Comparison of ENCODE assay signal across 24 cellular contexts in the genomic region with DNA sequence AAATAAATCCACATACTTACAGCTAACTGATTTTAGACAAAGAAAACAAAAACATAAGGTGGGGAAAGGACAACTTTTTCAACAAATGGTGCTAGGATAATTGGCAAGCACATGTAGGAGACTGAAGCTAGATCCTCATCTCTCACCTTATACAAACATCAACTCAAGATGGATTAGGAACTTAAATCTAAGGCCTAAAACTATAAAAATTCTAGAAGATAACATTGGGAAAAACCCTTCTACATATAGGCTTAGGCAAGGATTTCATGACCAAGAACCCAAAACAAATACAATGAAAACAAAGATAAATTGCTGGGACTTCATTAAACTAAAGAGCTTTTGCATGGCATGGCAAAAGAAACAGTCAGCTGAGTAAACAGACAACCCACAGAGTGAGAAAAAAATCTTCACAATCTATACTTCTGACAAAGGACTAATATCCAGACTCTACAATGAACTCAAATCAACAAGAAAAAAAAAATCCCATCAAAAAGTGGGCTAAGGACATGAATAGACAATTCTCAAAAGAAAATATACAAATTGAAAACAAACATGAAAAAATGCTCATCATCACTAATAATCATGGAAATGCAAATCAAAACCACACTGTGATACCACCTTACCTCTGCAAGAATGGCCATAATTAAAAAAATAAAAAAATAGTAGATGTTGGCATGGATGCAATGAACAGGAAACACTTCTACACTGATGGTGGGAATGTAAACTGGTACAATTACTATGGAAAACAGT. TPM values are rescaled to one million over a fixed set of nuclear protein-coding genes. Genes with fewer than 3 reads are reported as not detected.
"Had no signal": no experiment of that assay in that cellular context is flagged by ENCODE, and none has a peak within 500 bp of the region (broad histone marks: within the 10 kb centered on the region; RNA-seq: fewer than 3 reads in every experiment).

No MANE protein-coding gene starts in this region.

- H3K36me3 ChIP-seq: sigmoid colon, transverse colon had no signal

- H3K4me1 ChIP-seq: sigmoid colon, transverse colon had no signal

- ATAC-seq: left cardiac atrium; mucosa of descending colon; naive thymus-derived CD8-positive, alpha-beta T cell; stimulated activated naive B cell treated with anti-CD40 and anti-IgM and Interleukin-4, amounts not matched to agents 10 μg/mL and 1 μg/mL and 100 μg/mL, for 72 hours; stimulated activated naive CD8-positive, alpha-beta T cell treated with anti-CD3 and anti-CD28 coated beads, Interleukin-15, amount 100 ng/mL, for 72 hours had no signal

- H3K27ac ChIP-seq: dorsolateral prefrontal cortex, hepatocyte, sigmoid colon, skin epidermis, transverse colon had no signal

- H3K9me3 ChIP-seq: mucosa of descending colon, sigmoid colon, testis, transverse colon had no signal

- H3K4me3 ChIP-seq: dorsolateral prefrontal cortex, hepatocyte, mucosa of descending colon, sigmoid colon, skin epidermis, testis, transverse colon had no signal

- H3K27me3 ChIP-seq: dorsolateral prefrontal cortex, hepatocyte, sigmoid colon, testis, transverse colon had no signal

- DNase-seq: cortex of kidney; dorsolateral prefrontal cortex; effector CD8-positive, alpha-beta T cell; foreskin melanocyte; head of caudate nucleus; kidney; left cardiac atrium; mucosa of descending colon; naive thymus-derived CD8-positive, alpha-beta T cell; posterior cingulate gyrus; sigmoid colon; stimulated activated CD4-positive, alpha-beta T cell treated with anti-CD3 and anti-CD28 coated beads, Interleukin-2, amount 100 ng/mL, for 24 hours; stimulated activated CD4-positive, alpha-beta T cell treated with anti-CD3 and anti-CD28 coated beads, Interleukin-4, amount 100 ng/mL, for 4 hours; stimulated activated naive B cell treated with anti-CD40 and anti-IgM and Interleukin-4, amounts not matched to agents 10 μg/mL and 1 μg/mL and 100 μg/mL, for 72 hours; stimulated activated naive CD8-positive, alpha-beta T cell treated with anti-CD3 and anti-CD28 coated beads, Interleukin-15, amount 100 ng/mL, for 72 hours; testis; transverse colon had no signal

RNA-seq across cellular contexts. Expression of a gene that starts 14.1 kb away (rescaled TPM):
- total RNA-seq: kidney; left cardiac atrium; lower leg skin; mucosa of descending colon; naive thymus-derived CD8-positive, alpha-beta T cell; osteocyte; pulmonary artery endothelial cell; sigmoid colon; subcutaneous adipose tissue; testis; transverse colon; ureter had no signal

RNA-seq across cellular contexts. Expression of a gene that starts 17.8 kb away (rescaled TPM):
- total RNA-seq: osteocyte, pulmonary artery endothelial cell, sigmoid colon had no signal

RNA-seq across cellular contexts. Expression of a gene that starts 59.7 kb away (rescaled TPM):
- total RNA-seq: kidney; left cardiac atrium; lower leg skin; mucosa of descending colon; naive thymus-derived CD8-positive, alpha-beta T cell; osteocyte; pulmonary artery endothelial cell; sigmoid colon; subcutaneous adipose tissue; transverse colon; ureter had no signal
